8 cellular contexts compared by ENCODE assay signal in the genomic region with DNA sequence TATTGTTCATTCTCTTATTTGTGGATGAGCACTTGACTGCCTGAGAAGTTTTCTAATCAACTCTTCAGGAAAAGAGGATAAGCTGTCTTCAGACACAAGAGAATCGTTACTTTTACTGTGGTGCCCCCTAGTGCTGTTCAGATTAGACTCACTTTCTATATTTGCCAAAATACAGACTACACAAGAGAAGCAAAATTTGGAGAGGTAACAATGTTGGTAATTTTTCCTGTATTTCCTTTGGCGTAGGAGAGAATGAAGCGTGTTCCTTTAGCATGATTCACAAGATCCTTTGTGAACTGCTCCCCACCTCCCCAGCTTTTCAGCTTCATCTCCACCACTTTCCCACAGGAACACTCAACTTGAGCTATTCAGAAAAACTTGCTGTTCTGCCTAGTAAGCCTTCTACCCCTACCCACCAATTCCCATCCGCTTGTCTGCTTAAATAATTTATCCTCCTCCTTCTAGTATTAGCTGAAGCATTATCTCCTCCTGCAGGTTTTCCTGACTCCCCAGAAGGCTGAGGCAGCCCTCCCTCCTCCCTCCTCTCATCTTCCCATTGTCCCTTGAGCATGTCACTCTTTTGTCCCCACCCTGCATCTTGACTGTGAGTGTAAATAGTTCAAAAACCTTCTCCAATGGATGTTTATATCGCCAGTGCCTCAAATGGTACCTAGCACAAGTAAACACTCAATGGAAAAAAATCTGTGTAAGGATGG. TPM values are rescaled to one million over a fixed set of nuclear protein-coding genes. Genes with fewer than 3 reads are reported as not detected.
A peak's percentile ranks its signal among the peaks of the same experiment; 100 is the strongest.
DNase-seq lines count a peak whose midpoint lies in the region; ATAC-seq, FAIRE-seq and TF ChIP-seq lines count a peak whose summit lies in the region.

No MANE protein-coding gene starts in this region.

- intact Hi-C loops in GM12878 (cut with micrococcal nuclease; ENCODE audit: unreplicated experiment): loop anchor here (1.0 to 10.0 kb wide), 3 partner anchors 376 to 622 kb away; a partner anchor contains a TSS

- in situ Hi-C loops in GM12878 (cut with MboI): loop anchor here (5.0 kb wide), 1 partner anchor 380 kb away; no protein-coding TSS in a partner anchor

- no TSS peak for BruUV-seq in GM12878 (replicated peaks; lab: Mats Ljungman, UMichigan)

- FAIRE-seq in GM12878 (lab: Jason Lieb, UNC) (peak; percentile 18), keratinocyte (lab: Jason Lieb, UNC) (peak; percentile 39)

- no peaks in the 10 kb centered on the region for H3K9me3 Mint-ChIP-seq in activated T-helper 17 cell treated with anti-CD3 and anti-CD28 coated beads, Interleukin-2, amount 50 U/mL, for 72 hours

- dilution Hi-C loops in keratinocyte (cut with MboI; ENCODE audit: extremely low pct_ligation_motif_present, low sequenced_read_pairs): no loop called here

- H3K4me3 ChIP-seq in GM12878: no peak overlapping the region
- no peak overlapping the region for H3K4me3 ChIP-seq in keratinocyte (ENCODE audit: control insufficient read depth in 2 of 3, extremely low read depth in 1 of 3, insufficient read depth in 2 of 3, low read depth in 1 of 3, low read length in 3 of 3)
- H3K4me3 ChIP-seq in thoracic aorta: no peak overlapping the region

- H3K27me3 ChIP-seq in GM12878 (replicated peaks in 1 of 2; ENCODE audit: control insufficient read depth in 2 of 2, insufficient read depth in 2 of 2, low read length in 1 of 2) (no peaks in the 10 kb centered on the region), keratinocyte (ENCODE audit: control insufficient read depth, extremely low read depth, insufficient read depth, low read length) (no peaks in the 10 kb centered on the region), thoracic aorta (replicated peaks; ENCODE audit: insufficient read depth) (no peaks in the 10 kb centered on the region)

- TF ChIP-seq RAD21 in GM12878 (IDR thresholded peaks at IDR 0.05; ENCODE audit: insufficient read depth, low read depth, low read length): peak; percentile 90

- POLR2A ChIA-PET in GM12878 (lab: Charles Lee): interaction anchor here (0.9 to 3.8 kb wide), 5 partner anchors 9 to 457 kb away, joined by 3 to 11 read pairs (median 8); no protein-coding TSS in a partner anchor

- peak; percentile 54 to 69 (median 62) for TF ChIP-seq CTCF in GM12878 (IDR thresholded peaks at IDR 0.05 in 2 of 3, conservative IDR thresholded peaks at IDR 0.05 in 1 of 3; ENCODE audit: control insufficient read depth in 2 of 3, extremely low read depth in 1 of 3, insufficient read depth in 1 of 3, low read depth in 3 of 3, low read length in 3 of 3)
- TF ChIP-seq CTCF in keratinocyte (optimal IDR thresholded peaks at IDR 0.05 in 1 of 3, IDR thresholded peaks at IDR 0.05 in 1 of 3, conservative IDR thresholded peaks at IDR 0.05 in 1 of 3; ENCODE audit: extremely low read depth in 1 of 3, insufficient read depth in 2 of 3, low read length in 3 of 3): peak in 2 of 3 experiments; percentile 48 to 55
- peak; percentile 57 for TF ChIP-seq CTCF in thoracic aorta (IDR thresholded peaks at IDR 0.05)

- H3K27me3 Mint-ChIP-seq in activated T-helper 17 cell treated with anti-CD3 and anti-CD28 coated beads, Interleukin-2, amount 50 U/mL, for 72 hours: no peaks in the 10 kb centered on the region

- TF ChIP-seq EP300 in GM12878 (IDR thresholded peaks at IDR 0.05; ENCODE audit: borderline replicate concordance in 1 of 2, control insufficient read depth in 1 of 2, low read depth in 2 of 2, low read length in 2 of 2): no peak

- H3K4me1 ChIP-seq in GM12878 (ENCODE audit: control insufficient read depth, insufficient read depth, low read length) (peaks cover 14% of the 10 kb centered on the region), keratinocyte (ENCODE audit: control insufficient read depth, extremely low read depth, insufficient read depth, low read length) (peaks cover 26% of the 10 kb centered on the region), thoracic aorta (ENCODE audit: control insufficient read depth in 1 of 2, low read depth in 2 of 2) (peaks cover 13 to 16% of the 10 kb centered on the region in 2 donors)

- peak; percentile 54 for ATAC-seq in GM12878
- no peak for ATAC-seq in thoracic aorta (ENCODE audit: insufficient number of reproducible peaks, low FRiP score, low read depth)
- ATAC-seq in GM19395 (IDR thresholded peaks at IDR 0.05; ENCODE audit: unreplicated experiment): no peak
- ATAC-seq in activated T-helper 17 cell treated with anti-CD3 and anti-CD28 coated beads, Interleukin-2, amount 50 U/mL, for 72 hours (replicated peaks): no peak

- H3K27ac ChIP-seq in GM12878 (ENCODE audit: control insufficient read depth, insufficient read depth): no peak overlapping the region
- no peak overlapping the region for H3K27ac ChIP-seq in keratinocyte (ENCODE audit: control insufficient read depth, insufficient read depth, low read length)
- no peak overlapping the region for H3K27ac ChIP-seq in thoracic aorta

- CTCF ChIA-PET in GM12878 (lab: Yijun Ruan, JAX): interaction anchor here (0.6 to 11.8 kb wide), 59 partner anchors 10 to 1015 kb away, joined by 3 to 414 read pairs (median 5); no protein-coding TSS in a partner anchor

- H3K4me3 Mint-ChIP-seq in activated T-helper 17 cell treated with anti-CD3 and anti-CD28 coated beads, Interleukin-2, amount 50 U/mL, for 72 hours: no peak overlapping the region

- H3K9ac ChIP-seq in GM12878 (ENCODE audit: control insufficient read depth, insufficient read depth, low read length) (no peak overlapping the region), keratinocyte (ENCODE audit: control insufficient read depth, extremely low read depth, insufficient read depth, low read length) (no peak overlapping the region)

- WGBS in GM12878 (ENCODE audit: insufficient coverage, insufficient replicate concordance, low lambda C conversion rate, missing lambda C conversion rate): 9% methylated on average over 5 of the region's 5 CpGs

- H3K9me3 ChIP-seq in GM12878 (replicated peaks; ENCODE audit: control insufficient read depth, insufficient read depth, low read length) (no peaks in the 10 kb centered on the region), keratinocyte (ENCODE audit: control insufficient read depth, low read depth, low read length) (no peaks in the 10 kb centered on the region), thoracic aorta (no peaks in the 10 kb centered on the region)

- no peak overlapping the region for H3K27ac Mint-ChIP-seq in activated T-helper 17 cell treated with anti-CD3 and anti-CD28 coated beads, Interleukin-2, amount 50 U/mL, for 72 hours

- SMC1A ChIA-PET in GM12878 (lab: Charles Lee; ENCODE audit: uncharacterized antibody, unreplicated experiment): interaction anchor here (0.7 to 21.4 kb wide), 47 partner anchors 10 to 1016 kb away, joined by 3 to 348 read pairs (median 5); no protein-coding TSS in a partner anchor

- H3K4me1 Mint-ChIP-seq in activated T-helper 17 cell treated with anti-CD3 and anti-CD28 coated beads, Interleukin-2, amount 50 U/mL, for 72 hours: peaks cover 33% of the 10 kb centered on the region

- H2AFZ ChIP-seq in GM12878 (ENCODE audit: control insufficient read depth, low read depth, low read length): no peak overlapping the region
- no peak overlapping the region for H2AFZ ChIP-seq in keratinocyte (ENCODE audit: control insufficient read depth, low read length)

- no peaks in the 10 kb centered on the region for H4K20me1 ChIP-seq in GM12878 (ENCODE audit: control insufficient read depth, insufficient read depth)
- H4K20me1 ChIP-seq in keratinocyte (ENCODE audit: control insufficient read depth, extremely low read depth, insufficient read depth, low read length): no peaks in the 10 kb centered on the region

- DNase-seq in stimulated activated CD4-positive, alpha-beta T cell treated with anti-CD3 and anti-CD28 coated beads, Interleukin-4, amount 100 ng/mL, for 24 hours: peak; percentile 29
- DNase-seq in stimulated activated CD4-positive, alpha-beta T cell treated with anti-CD3 and anti-CD28 coated beads, Interleukin-4, amount 100 ng/mL, for 4 hours: no peak
- DNase-seq in NCI-H1694 treated with DMSO at 0.1 percent for 48 hours (lab: John Stamatoyannopoulos, UW): peak; percentile 4
- no peak for DNase-seq in GM12878 (ENCODE audit: low read depth, low spot score)
- DNase-seq in keratinocyte (ENCODE audit: low read depth, low spot score): no peak
- no peak for DNase-seq in thoracic aorta (ENCODE audit: low spot score)

- H3K36me3 ChIP-seq in GM12878 (ENCODE audit: control insufficient read depth in 2 of 2, insufficient read depth in 2 of 2, low read length in 1 of 2) (no peaks in the 10 kb centered on the region; a peak in 1 of 4 replicates), keratinocyte (ENCODE audit: control insufficient read depth in 2 of 2, extremely low read depth in 1 of 2, insufficient read depth in 2 of 2, low read length in 2 of 2) (no peaks in the 10 kb centered on the region), thoracic aorta (no peaks in the 10 kb centered on the region)

- H3K9me1 ChIP-seq in keratinocyte (ENCODE audit: control insufficient read depth, extremely low read depth, insufficient read depth, low read length): no peaks in the 10 kb centered on the region

- H3K79me2 ChIP-seq in GM12878 (ENCODE audit: control insufficient read depth, insufficient read depth, low read length): peaks cover 9% of the 10 kb centered on the region
- no peaks in the 10 kb centered on the region for H3K79me2 ChIP-seq in keratinocyte (ENCODE audit: control insufficient read depth, insufficient read depth, low read length)

- TF ChIP-seq POLR2A in GM12878 (IDR thresholded peaks at IDR 0.05; ENCODE audit: low read depth, low read length): no peak

- H3K4me2 ChIP-seq in GM12878 (ENCODE audit: control insufficient read depth, insufficient read depth): no peak overlapping the region; the same call in 1 of the 2 replicates
- peak overlapping the region; percentile 12 for H3K4me2 ChIP-seq in keratinocyte (ENCODE audit: control insufficient read depth, extremely low read depth, insufficient read depth, low read depth, low read length)

- H3K36me3 Mint-ChIP-seq in activated T-helper 17 cell treated with anti-CD3 and anti-CD28 coated beads, Interleukin-2, amount 50 U/mL, for 72 hours (ENCODE audit: low read depth): no peaks in the 10 kb centered on the region

- RAD21 ChIA-PET in GM12878 (lab: Charles Lee; ENCODE audit: unreplicated experiment): interaction anchor here (0.6 to 11.2 kb wide), 40 partner anchors 10 to 1015 kb away, joined by 3 to 245 read pairs (median 4); no protein-coding TSS in a partner anchor

RNA-seq across cellular contexts. Expression of a gene that starts 4.5 kb away (rescaled TPM):
- total RNA-seq in GM12878 (2013; cell fraction: nucleolus; rRNA removed): 62.6 and 67.6 TPM in 2 replicates
- total RNA-seq in GM12878 (2014; rRNA removed) (12.0 and 15.7 TPM in 2 replicates), GM12878 (2014; rRNA removed; fragmentation: Illumina TruSeq; extraction: Trizol) (15.7 and 16.7 TPM in 2 replicates), GM12878 (2021) (10.4 TPM in 2 replicates), thoracic aorta (1 to 10 TPM in 1 of 2 donors, under 1 TPM in 1; 0.71 to 5.4 TPM)
- 4.9 TPM for polyA plus RNA-seq in GM12878 (2011; ENCODE audit: low read depth)
- polyA plus RNA-seq in GM12878 (2011; rRNA removed) (31.0 and 39.1 TPM in 2 replicates), GM12878 (2014; fragmentation: Illumina TruSeq; extraction: Trizol) (13.8 and 17.8 TPM in 2 replicates), GM12878 (2014; fragmentation: Nextera tagmentation; extraction: Ambion mirVana) (1 to 10 TPM; 8.1 to 9.5 TPM), GM12878 (2014; rRNA removed) (9.1 and 11.5 TPM in 2 replicates), GM12878 (2016; fragmentation: Nextera tagmentation; extraction: Ambion mirVana) (10 to 100 TPM; 13.8 to 15.2 TPM), keratinocyte (1.1 to 1.2 TPM (median 1.2 TPM) in 3 replicates)
- polyA plus RNA-seq in GM12878 (2011; cell fraction: cytosol; rRNA removed): 16.0 and 16.2 TPM in 2 replicates
- polyA plus RNA-seq in GM12878 (2011; cell fraction: nucleus; rRNA removed): 12.1 and 14.7 TPM in 2 replicates
- polyA plus RNA-seq in GM12878 (2012): 4.6 and 6.8 TPM in 2 replicates
- polyA minus RNA-seq in GM12878 (2011; rRNA and poly(A)+ RNA removed): 26.4 and 40.3 TPM in 2 replicates
- 7.5 and 8.4 TPM in 2 replicates for polyA minus RNA-seq in GM12878 (2011; cell fraction: cytosol; rRNA and poly(A)+ RNA removed)
- 20.6 and 28.5 TPM in 2 replicates for polyA minus RNA-seq in GM12878 (2011; cell fraction: nucleus; rRNA and poly(A)+ RNA removed)
- not detected for polyA plus RNA-seq in keratinocyte (2011; ENCODE audit: low read depth)
- polyA plus RNA-seq in keratinocyte (2011; cell fraction: cytosol; rRNA removed): 1.3 and 2.3 TPM in 2 replicates
- 0.60 and 1.00 TPM in 2 replicates for polyA plus RNA-seq in keratinocyte (2011; cell fraction: nucleus; rRNA removed)
- 0.27 and 0.55 TPM in 2 replicates for polyA plus RNA-seq in keratinocyte (2012; ENCODE audit: low replicate concordance)
- 0.43 to 0.86 TPM in 2 of 3 replicates, not detected in the other for polyA minus RNA-seq in keratinocyte
- 1.2 TPM for polyA minus RNA-seq in keratinocyte (2011; cell fraction: cytosol; rRNA and poly(A)+ RNA removed)
- 0.21 and 2.2 TPM in 2 replicates for polyA minus RNA-seq in keratinocyte (2011; cell fraction: nucleus; rRNA and poly(A)+ RNA removed)
- total RNA-seq in activated T-helper 17 cell treated with anti-CD3 and anti-CD28 coated beads, Interleukin-2, amount 50 U/mL, for 72 hours: 1 to 10 TPM; 2.0 to 2.5 TPM

Comparison
In these comparisons a context has a peak if more than half of its experiments do, and no peak if none do; other contexts are left out.
1. DNase-seq: peak in stimulated activated CD4-positive, alpha-beta T cell treated with anti-CD3 and anti-CD28 coated beads, Interleukin-4, amount 100 ng/mL, for 24 hours (single experiment) and NCI-H1694 treated with DMSO at 0.1 percent for 48 hours (single experiment); none in stimulated activated CD4-positive, alpha-beta T cell treated with anti-CD3 and anti-CD28 coated beads, Interleukin-4, amount 100 ng/mL, for 4 hours (0 of 2), GM12878 (single experiment), keratinocyte (single experiment) and thoracic aorta (single experiment).
2. Peak in every context shown above with its lines, with median percentiles within 50 percentile points of each other: CTCF ChIP-seq.